ENCODE assay signal across 16 cellular contexts in genomic region chr10:71466330-71466729, GRCh38.
DNase-seq lines count a peak whose midpoint lies in the region; ATAC-seq, FAIRE-seq and TF ChIP-seq lines count a peak whose summit lies in the region.
"Had no signal": no experiment of that assay in that cellular context is flagged by ENCODE, and none has a peak within 500 bp of the region (broad histone marks: within the 10 kb centered on the region; RNA-seq: fewer than 3 reads in every experiment).

No MANE protein-coding gene starts in this region.

- POLR2A ChIA-PET in K562 (lab: Yijun Ruan, JAX): interaction anchor here (1.1 kb wide), 1 partner anchor 9 kb away, joined by 3 read pairs; no protein-coding TSS in a partner anchor
- POLR2A ChIA-PET in naive thymus-derived CD4-positive, alpha-beta T cell (lab: Charles Lee): no interaction called here

- H3K9me3 ChIP-seq in BLaER1: no peaks in the 10 kb centered on the region
- no peaks in the 10 kb centered on the region for H3K9me3 ChIP-seq in K562 (replicated peaks; ENCODE audit: control insufficient read depth, insufficient read depth, low read depth, low read length)
- H3K9me3 ChIP-seq in naive thymus-derived CD4-positive, alpha-beta T cell (ENCODE audit: control insufficient read depth in 2 of 3, low read length in 3 of 3): no peaks in the 10 kb centered on the region
- H3K9me3 ChIP-seq: Caco-2 had no signal

- WGBS in K562 (ENCODE audit: insufficient coverage, low coverage, missing lambda C conversion rate): 1% methylated on average over 6 of the region's 6 CpGs

- no peaks in the 10 kb centered on the region for H3K36me3 Mint-ChIP-seq in naive thymus-derived CD4-positive, alpha-beta T cell

- no peak overlapping the region for H3K27ac Mint-ChIP-seq in naive thymus-derived CD4-positive, alpha-beta T cell
- H3K27ac Mint-ChIP-seq: B cell; CD4-positive, alpha-beta T cell; GM23338 had no signal

- H3K79me2 ChIP-seq in K562 (ENCODE audit: control insufficient read depth, insufficient read depth, low read length): no peaks in the 10 kb centered on the region

- peaks cover 28% of the 10 kb centered on the region for H3K4me1 ChIP-seq in BLaER1
- H3K4me1 ChIP-seq in K562 (replicated peaks in 1 of 2; ENCODE audit: control insufficient read depth in 2 of 2, insufficient read depth in 2 of 2, low read length in 2 of 2): peaks cover 0 to 7% of the 10 kb centered on the region in 2 experiments; a peak in 2 of 5 replicates
- H3K4me1 ChIP-seq in naive thymus-derived CD4-positive, alpha-beta T cell (ENCODE audit: control insufficient read depth in 2 of 2, insufficient read depth in 2 of 2, low read length in 2 of 2): no peaks in the 10 kb centered on the region
- H3K4me1 ChIP-seq: Caco-2 had no signal

- H4K20me1 ChIP-seq in BLaER1 (no peaks in the 10 kb centered on the region), K562 (replicated peaks; ENCODE audit: control insufficient read depth, insufficient read depth, low read length) (peaks cover 6% of the 10 kb centered on the region; the same call in 1 of the 2 replicates)

- in situ Hi-C loops in K562 (cut with MboI): no loop called here

- FAIRE-seq in K562 (lab: Jason Lieb, UNC): peak; percentile 42
- FAIRE-seq in urothelium cell line (lab: Jason Lieb, UNC): peak; percentile 98
- FAIRE-seq: D721Med, GM12892, GM18507 had no signal

- no peak for DNase-seq in K562 (ENCODE audit: extremely low read depth in 1 of 4, low spot score in 3 of 4)
- no peak for DNase-seq in naive thymus-derived CD4-positive, alpha-beta T cell
- no peak for DNase-seq in urothelium cell line (ENCODE audit: low spot score)
- no peak for DNase-seq in activated CD4-positive, alpha-beta T cell treated with anti-CD3 and anti-CD28 coated beads, Interleukin-2, amount 50 U/mL, for 48 hours
- DNase-seq: Caco-2; CD4-positive, alpha-beta T cell; GDM1; H7 had no signal

- H3K9ac ChIP-seq in BLaER1: no peak overlapping the region
- H3K9ac ChIP-seq in K562 (ENCODE audit: insufficient read depth in 1 of 2, low read depth in 2 of 2, low read length in 2 of 2): no peak overlapping the region

- H3K4me2 ChIP-seq in BLaER1 (peak overlapping the region; percentile 68), K562 (ENCODE audit: insufficient read depth, low read length) (no peak overlapping the region)
- H3K4me2 ChIP-seq: GM23338 had no signal

- TF ChIP-seq POLR2A in K562 (conservative IDR thresholded peaks at IDR 0.05): no peak

- no peak for TF ChIP-seq EP300 in K562 (IDR thresholded peaks at IDR 0.05; ENCODE audit: low read length)

- H3K27me3 Mint-ChIP-seq in naive thymus-derived CD4-positive, alpha-beta T cell: no peaks in the 10 kb centered on the region
- H3K27me3 Mint-ChIP-seq: CD4-positive, alpha-beta T cell had no signal

- no peak for ATAC-seq in K562
- peak; percentile 20 for ATAC-seq in naive thymus-derived CD4-positive, alpha-beta T cell
- no peak for ATAC-seq in HG02970 (IDR thresholded peaks at IDR 0.05; ENCODE audit: low FRiP score, unreplicated experiment)

- H3K4me3 Mint-ChIP-seq in naive thymus-derived CD4-positive, alpha-beta T cell: no peak overlapping the region
- H3K4me3 Mint-ChIP-seq: B cell; CD4-positive, alpha-beta T cell; GM23338 had no signal

- H3K4me3 ChIP-seq in BLaER1 (no peak overlapping the region), K562 (no peak overlapping the region)
- H3K4me3 ChIP-seq in naive thymus-derived CD4-positive, alpha-beta T cell (ENCODE audit: low read length): no peak overlapping the region
- H3K4me3 ChIP-seq: GM23338 had no signal

- TF ChIP-seq RAD21 in K562 (CRISPR knock-in tag; conservative IDR thresholded peaks at IDR 0.05 in 1 of 2, IDR thresholded peaks at IDR 0.05 in 1 of 2): no peak

- no peaks in the 10 kb centered on the region for H3K4me1 Mint-ChIP-seq in naive thymus-derived CD4-positive, alpha-beta T cell
- H3K4me1 Mint-ChIP-seq: B cell, GM23338 had no signal

- CTCF ChIA-PET in K562 (lab: Yijun Ruan, JAX; ENCODE audit: low intra/inter-chr PET ratio): no interaction called here
- CTCF ChIA-PET in naive thymus-derived CD4-positive, alpha-beta T cell (lab: Charles Lee): no interaction called here

- H3K27ac ChIP-seq in BLaER1 (no peak overlapping the region), K562 (ENCODE audit: extremely low read depth, low read depth, low read length) (no peak overlapping the region; the same call in 2 of the 3 replicates)
- no peak overlapping the region for H3K27ac ChIP-seq in naive thymus-derived CD4-positive, alpha-beta T cell (ENCODE audit: low read depth, low read length)
- H3K27ac ChIP-seq: C4-2B had no signal

- H3K36me3 ChIP-seq in BLaER1: no peaks in the 10 kb centered on the region
- no peaks in the 10 kb centered on the region for H3K36me3 ChIP-seq in K562 (ENCODE audit: control insufficient read depth, insufficient read depth, low read length)
- no peaks in the 10 kb centered on the region for H3K36me3 ChIP-seq in naive thymus-derived CD4-positive, alpha-beta T cell (ENCODE audit: control insufficient read depth in 2 of 3, insufficient read depth in 3 of 3, low read length in 3 of 3)

- H3K27me3 ChIP-seq in BLaER1 (no peaks in the 10 kb centered on the region), K562 (ENCODE audit: control insufficient read depth in 2 of 2, insufficient read depth in 2 of 2, low read length in 2 of 2) (peaks cover 45 to 73% of the 10 kb centered on the region in 2 experiments)
- H3K27me3 ChIP-seq in naive thymus-derived CD4-positive, alpha-beta T cell (ENCODE audit: control insufficient read depth in 2 of 2, insufficient read depth in 2 of 2, low read length in 2 of 2): no peaks in the 10 kb centered on the region

- H3K9me3 Mint-ChIP-seq in naive thymus-derived CD4-positive, alpha-beta T cell: no peaks in the 10 kb centered on the region
- H3K9me3 Mint-ChIP-seq: CD4-positive, alpha-beta T cell; GM23338 had no signal

- BruUV-seq in K562 (replicated peaks; lab: Mats Ljungman, UMichigan): no TSS peak

- TF ChIP-seq CTCF in K562 (IDR thresholded peaks at IDR 0.05 in 2 of 3, conservative IDR thresholded peaks at IDR 0.05 in 1 of 3; ENCODE audit: insufficient read depth in 2 of 3, low read depth in 1 of 3, low read length in 3 of 3): no peak

- intact Hi-C loops in K562 (cut with micrococcal nuclease): no loop called here
- intact Hi-C loops in naive thymus-derived CD4-positive, alpha-beta T cell (cut with micrococcal nuclease): no loop called here

- no peak overlapping the region for H2AFZ ChIP-seq in K562 (ENCODE audit: low read depth, low read length)
- H2AFZ ChIP-seq: GM23338 had no signal

- no peaks in the 10 kb centered on the region for H3K9me1 ChIP-seq in K562 (ENCODE audit: control insufficient read depth, insufficient read depth, low read length)

TF ChIP-seq in K562, 482 proteins besides CTCF, POLR2A, EP300 and RAD21 (continues in another document):
- TF ChIP-seq HNRNPUL1 (IDR thresholded peaks at IDR 0.05; ENCODE audit: low read length): no peak
- TF ChIP-seq, protein P1, sequence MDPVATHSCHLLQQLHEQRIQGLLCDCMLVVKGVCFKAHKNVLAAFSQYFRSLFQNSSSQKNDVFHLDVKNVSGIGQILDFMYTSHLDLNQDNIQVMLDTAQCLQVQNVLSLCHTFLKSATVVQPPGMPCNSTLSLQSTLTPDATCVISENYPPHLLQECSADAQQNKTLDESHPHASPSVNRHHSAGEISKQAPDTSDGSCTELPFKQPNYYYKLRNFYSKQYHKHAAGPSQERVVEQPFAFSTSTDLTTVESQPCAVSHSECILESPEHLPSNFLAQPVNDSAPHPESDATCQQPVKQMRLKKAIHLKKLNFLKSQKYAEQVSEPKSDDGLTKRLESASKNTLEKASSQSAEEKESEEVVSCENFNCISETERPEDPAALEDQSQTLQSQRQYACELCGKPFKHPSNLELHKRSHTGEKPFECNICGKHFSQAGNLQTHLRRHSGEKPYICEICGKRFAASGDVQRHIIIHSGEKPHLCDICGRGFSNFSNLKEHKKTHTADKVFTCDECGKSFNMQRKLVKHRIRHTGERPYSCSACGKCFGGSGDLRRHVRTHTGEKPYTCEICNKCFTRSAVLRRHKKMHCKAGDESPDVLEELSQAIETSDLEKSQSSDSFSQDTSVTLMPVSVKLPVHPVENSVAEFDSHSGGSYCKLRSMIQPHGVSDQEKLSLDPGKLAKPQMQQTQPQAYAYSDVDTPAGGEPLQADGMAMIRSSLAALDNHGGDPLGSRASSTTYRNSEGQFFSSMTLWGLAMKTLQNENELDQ (CRISPR knock-in tag; IDR thresholded peaks at IDR 0.05; ENCODE audit: borderline replicate concordance): no peak
- 0 out of 2 replicates have a peak, but pooled peaks have one; percentile 74 for TF ChIP-seq ZNF282 (CRISPR knock-in tag; IDR thresholded peaks at IDR 0.05)
- no peak for TF ChIP-seq ZNF143 (CRISPR knock-in tag; IDR thresholded peaks at IDR 0.05)
- TF ChIP-seq CBX2 (IDR thresholded peaks at IDR 0.05; ENCODE audit: insufficient read depth, low read length, poor library complexity, severe bottlenecking): no peak
- no peak for TF ChIP-seq ZNF347 (CRISPR knock-in tag; IDR thresholded peaks at IDR 0.05; ENCODE audit: low read depth)
